20 cellular contexts compared by ENCODE assay signal in the genomic region with DNA sequence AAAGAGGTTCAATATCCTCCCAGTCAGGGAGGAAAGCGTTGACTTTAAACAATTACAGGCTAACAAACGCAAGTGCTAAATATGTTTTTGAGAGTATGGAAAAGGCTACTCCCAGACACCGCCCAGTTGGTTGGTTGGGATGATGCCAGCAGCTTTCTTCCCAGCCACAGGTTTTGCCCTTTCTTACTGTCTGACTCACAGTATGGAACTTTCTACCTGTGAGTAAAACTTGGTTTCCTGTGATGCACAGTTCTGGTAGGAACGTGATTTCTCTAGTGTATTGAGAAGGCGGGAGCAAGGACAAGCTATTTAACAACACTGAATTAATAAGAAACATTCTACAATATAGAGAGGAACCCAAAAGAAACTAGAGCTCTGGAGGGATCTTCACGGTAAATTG.
"Had no signal": no experiment of that assay in that cellular context is flagged by ENCODE, and none has a peak within 500 bp of the region (broad histone marks: within the 10 kb centered on the region; RNA-seq: fewer than 3 reads in every experiment).

No MANE protein-coding gene starts in this region.

- H3K4me3 ChIP-seq: coronary artery, mucosa of descending colon, neural progenitor cell, right atrium auricular region, tibial nerve, uterus had no signal

- DNase-seq: activated B cell treated with CpG ODN at 0.5 μM for 24 hours; activated CD4-positive, alpha-beta T cell treated with anti-CD3 and anti-CD28 coated beads for 4 hours; activated CD8-positive, alpha-beta T cell treated with anti-CD3 and anti-CD28 coated beads for 36 hours; activated naive CD4-positive, alpha-beta T cell treated with anti-CD3 and anti-CD28 coated beads for 36 hours; activated T-cell treated with anti-CD3 and anti-CD28 coated beads, Interleukin-2, amount 50 U/mL, for 24 hours; immature natural killer cell; mesenchymal stem cell; mucosa of descending colon; naive B cell; stimulated activated CD4-positive, alpha-beta T cell treated with anti-CD3 and anti-CD28 coated beads, Interleukin-12 subunit alpha, Interleukin-12 subunit beta, amount 100 ng/mL, for 4 hours; stimulated activated CD4-positive, alpha-beta T cell treated with anti-CD3 and anti-CD28 coated beads, Interleukin-1b, Interleukin-23, amount 100 ng/mL, for 48 hours; stimulated activated CD8-positive, alpha-beta memory T cell treated with anti-CD3 and anti-CD28 coated beads, Interleukin-4, amount 100 ng/mL, for 48 hours; stimulated activated naive CD4-positive, alpha-beta T cell treated with Interleukin-2 at 50 U/mL for 16 hours; substantia nigra; uterus had no signal

- H3K27me3 ChIP-seq: neural progenitor cell, right atrium auricular region, tibial nerve, uterus had no signal

- H3K36me3 ChIP-seq: neural progenitor cell, right atrium auricular region, tibial nerve, uterus had no signal

- H3K9ac ChIP-seq: neural progenitor cell had no signal

- FAIRE-seq: TTC549 had no signal

- H3K4me2 ChIP-seq: neural progenitor cell had no signal

- H3K4me1 ChIP-seq: neural progenitor cell, right atrium auricular region, uterus had no signal

- H3K27ac ChIP-seq: coronary artery, neural progenitor cell, right atrium auricular region, tibial nerve, uterus had no signal

- H3K9me3 ChIP-seq: mucosa of descending colon, right atrium auricular region, tibial nerve, uterus had no signal

- H2AFZ ChIP-seq: neural progenitor cell had no signal
